9 cellular contexts compared by ENCODE assay signal in the genomic region with DNA sequence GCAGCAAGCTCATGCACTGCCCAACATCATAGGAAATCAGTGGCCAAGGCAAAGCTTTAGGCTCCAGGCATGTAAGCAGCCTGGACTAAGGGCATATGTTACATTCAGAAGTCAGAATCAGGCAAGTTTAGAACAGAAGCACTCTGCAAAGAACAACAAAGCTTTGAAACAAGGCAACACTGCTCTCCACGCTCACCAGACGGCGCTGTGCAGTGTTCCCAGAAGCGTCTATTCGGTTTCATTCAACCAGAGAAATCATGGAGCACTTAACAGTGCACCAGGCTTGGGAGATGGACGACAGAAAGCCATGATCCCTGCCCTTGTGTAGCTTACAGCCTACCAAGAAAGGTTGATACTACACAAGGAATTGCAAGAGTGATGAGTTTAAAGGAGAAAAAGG.
DNase-seq lines count a peak whose midpoint lies in the region; TF ChIP-seq lines count a peak whose summit lies in the region.
"Had no signal": no experiment of that assay in that cellular context is flagged by ENCODE, and none has a peak within 500 bp of the region (broad histone marks: within the 10 kb centered on the region; RNA-seq: fewer than 3 reads in every experiment).

No MANE protein-coding gene starts in this region.

- in situ Hi-C loops in G401 (cut with HindIII; ENCODE audit: low sequenced_read_pairs) = no loop called here

- no peaks in the 10 kb centered on the region for H3F3A ChIP-seq in PC-9 (ENCODE audit: insufficient read depth, low read depth)

- intact Hi-C loops in PC-9 (cut with micrococcal nuclease; ENCODE audit: unreplicated experiment) (no loop called here), esophagus squamous epithelium (cut with DNase I) (no loop called here)

- H3K36me3 ChIP-seq in PC-9 (ENCODE audit: low read depth) (no peaks in the 10 kb centered on the region), esophagus squamous epithelium (no peaks in the 10 kb centered on the region)

- 48 to 58% methylated on average over 6 of the region's 6 CpGs for WGBS in esophagus squamous epithelium, 2 donors

- H3K4me2 ChIP-seq in PC-9 = no peak overlapping the region

- peaks cover 25% of the 10 kb centered on the region for H3K27me3 ChIP-seq in PC-9 (ENCODE audit: insufficient read depth, low read depth)
- H3K27me3 ChIP-seq in esophagus squamous epithelium = no peaks in the 10 kb centered on the region

- no peak overlapping the region for H2AFZ ChIP-seq in PC-9

- TF ChIP-seq POLR2A in esophagus squamous epithelium (IDR thresholded peaks at IDR 0.05) = no peak

- no peaks in the 10 kb centered on the region for H3K4me1 ChIP-seq in PC-9 (replicated peaks; ENCODE audit: insufficient read depth)
- peaks cover 0 to 4% (median 0%) of the 10 kb centered on the region in 3 donors for H3K4me1 ChIP-seq in esophagus squamous epithelium

- no peaks in the 10 kb centered on the region for H4K20me1 ChIP-seq in PC-9 (ENCODE audit: insufficient read depth)

- peak; percentile 21 for DNase-seq in AG08395 (ENCODE audit: low spot score)
- DNase-seq in G401 (ENCODE audit: low spot score) = peak; percentile 57
- peak; percentile 17 to 40 for DNase-seq in PC-9
- no peak for DNase-seq in esophagus squamous epithelium (lab: John Stamatoyannopoulos, UW)
- DNase-seq in pulmonary artery endothelial cell (ENCODE audit: low read depth, low spot score) = peak; percentile 26
- no peak for DNase-seq in NCI-H226
- DNase-seq in GM19240 (ENCODE audit: insufficient read length, low spot score) = no peak
- DNase-seq in islet precursor cell = no peak

- H3K4me3 ChIP-seq in PC-9 = no peak overlapping the region
- H3K4me3 ChIP-seq in esophagus squamous epithelium = no peak overlapping the region

- H3K9me3 ChIP-seq in PC-9 (ENCODE audit: insufficient read depth, low read depth) = no peaks in the 10 kb centered on the region
- no peaks in the 10 kb centered on the region for H3K9me3 ChIP-seq in esophagus squamous epithelium

- no peaks in the 10 kb centered on the region for H3K9me2 ChIP-seq in PC-9 (ENCODE audit: insufficient read depth)

- no peaks in the 10 kb centered on the region for H3K79me2 ChIP-seq in PC-9 (ENCODE audit: low read depth)

- no TSS peak for BruUV-seq in PC-9 (replicated peaks; lab: Mats Ljungman, UMichigan)

- CTCF ChIA-PET in PC-9 (lab: Charles Lee) = no interaction called here

- no peak overlapping the region for H3K27ac ChIP-seq in PC-9
- no peak overlapping the region for H3K27ac ChIP-seq in esophagus squamous epithelium
- H3K27ac ChIP-seq: epithelial cell of prostate had no signal

- POLR2A ChIA-PET in PC-9 (lab: Charles Lee; ENCODE audit: unreplicated experiment) = no interaction called here

- TF ChIP-seq CTCF in PC-9 (conservative IDR thresholded peaks at IDR 0.05) (peak; percentile 75), esophagus squamous epithelium (IDR thresholded peaks at IDR 0.05) (peak; percentile 35 to 53 (median 45))

Comparison
In these comparisons a context has a peak if more than half of its experiments do, and no peak if none do; other contexts are left out.
1. DNase-seq: peak in AG08395 (single experiment), G401 (single experiment), PC-9 (2 of 2) and pulmonary artery endothelial cell (single experiment); none in esophagus squamous epithelium (single experiment), NCI-H226 (single experiment), GM19240 (single experiment) and islet precursor cell (single experiment).